1 cellular context compared by ENCODE assay signal in the genomic region with DNA sequence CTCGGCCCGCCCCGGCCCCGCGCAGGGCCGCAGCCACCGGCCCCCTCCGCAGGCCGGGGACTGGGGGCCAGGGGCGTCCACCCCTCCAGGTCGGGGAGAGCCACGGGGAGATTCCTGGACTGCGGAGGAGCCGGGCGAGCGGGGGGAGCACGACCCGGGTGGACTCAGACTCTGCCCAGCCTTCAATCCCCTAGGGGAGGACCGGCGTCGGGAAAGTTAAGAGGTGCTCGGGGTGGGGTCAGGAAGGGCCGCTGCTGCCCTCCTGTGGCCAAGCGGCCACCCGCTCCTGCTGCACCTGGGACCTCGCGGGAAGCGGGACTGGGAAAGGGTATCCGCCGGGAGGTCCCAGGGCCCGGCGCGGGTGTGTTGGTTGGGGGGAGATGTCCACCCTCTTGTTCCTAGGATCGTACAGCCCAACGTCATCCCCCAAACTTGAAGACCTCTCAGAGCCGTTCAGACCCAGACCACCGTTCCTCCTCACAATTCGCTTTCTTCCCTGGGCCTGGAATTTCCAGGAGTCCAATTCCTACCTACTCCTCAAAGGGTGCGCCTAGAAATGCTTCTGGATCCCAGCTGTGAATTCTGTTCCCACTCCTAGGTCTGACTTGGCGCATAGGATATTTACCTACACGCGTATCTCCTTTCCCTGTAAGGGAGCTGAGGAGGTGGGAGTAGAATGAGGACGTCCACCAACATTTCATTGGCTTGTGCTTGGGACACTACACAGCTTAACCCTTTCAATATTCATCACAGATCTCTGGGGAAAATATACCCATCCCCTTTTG.
A peak's percentile ranks its signal among the peaks of the same experiment; 100 is the strongest.
TF ChIP-seq lines count a peak whose summit lies in the region.

No MANE protein-coding gene starts in this region.

TF ChIP-seq in SK-N-SH, 30 proteins besides CTCF, POLR2A, EP300 and RAD21 (continued from another document):
- TF ChIP-seq, protein P1, sequence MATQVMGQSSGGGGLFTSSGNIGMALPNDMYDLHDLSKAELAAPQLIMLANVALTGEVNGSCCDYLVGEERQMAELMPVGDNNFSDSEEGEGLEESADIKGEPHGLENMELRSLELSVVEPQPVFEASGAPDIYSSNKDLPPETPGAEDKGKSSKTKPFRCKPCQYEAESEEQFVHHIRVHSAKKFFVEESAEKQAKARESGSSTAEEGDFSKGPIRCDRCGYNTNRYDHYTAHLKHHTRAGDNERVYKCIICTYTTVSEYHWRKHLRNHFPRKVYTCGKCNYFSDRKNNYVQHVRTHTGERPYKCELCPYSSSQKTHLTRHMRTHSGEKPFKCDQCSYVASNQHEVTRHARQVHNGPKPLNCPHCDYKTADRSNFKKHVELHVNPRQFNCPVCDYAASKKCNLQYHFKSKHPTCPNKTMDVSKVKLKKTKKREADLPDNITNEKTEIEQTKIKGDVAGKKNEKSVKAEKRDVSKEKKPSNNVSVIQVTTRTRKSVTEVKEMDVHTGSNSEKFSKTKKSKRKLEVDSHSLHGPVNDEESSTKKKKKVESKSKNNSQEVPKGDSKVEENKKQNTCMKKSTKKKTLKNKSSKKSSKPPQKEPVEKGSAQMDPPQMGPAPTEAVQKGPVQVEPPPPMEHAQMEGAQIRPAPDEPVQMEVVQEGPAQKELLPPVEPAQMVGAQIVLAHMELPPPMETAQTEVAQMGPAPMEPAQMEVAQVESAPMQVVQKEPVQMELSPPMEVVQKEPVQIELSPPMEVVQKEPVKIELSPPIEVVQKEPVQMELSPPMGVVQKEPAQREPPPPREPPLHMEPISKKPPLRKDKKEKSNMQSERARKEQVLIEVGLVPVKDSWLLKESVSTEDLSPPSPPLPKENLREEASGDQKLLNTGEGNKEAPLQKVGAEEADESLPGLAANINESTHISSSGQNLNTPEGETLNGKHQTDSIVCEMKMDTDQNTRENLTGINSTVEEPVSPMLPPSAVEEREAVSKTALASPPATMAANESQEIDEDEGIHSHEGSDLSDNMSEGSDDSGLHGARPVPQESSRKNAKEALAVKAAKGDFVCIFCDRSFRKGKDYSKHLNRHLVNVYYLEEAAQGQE (IDR thresholded peaks at IDR 0.05; ENCODE audit: low read depth, low read length) = no peak
- TF ChIP-seq FOSL2 (IDR thresholded peaks at IDR 0.05; ENCODE audit: borderline replicate concordance, low read depth) = no peak
- peak; percentile 2; the same call in 1 of the 2 replicates for TF ChIP-seq NRF1 (IDR thresholded peaks at IDR 0.05; ENCODE audit: low read depth, low read length)
- no peak for TF ChIP-seq TCF12 (IDR thresholded peaks at IDR 0.05)
- TF ChIP-seq RFX5 (IDR thresholded peaks at IDR 0.05; ENCODE audit: low read length) = no peak
- TF ChIP-seq EZH2phosphoT487 (IDR thresholded peaks at IDR 0.05; ENCODE audit: borderline replicate concordance, low read depth) = no peak
- TF ChIP-seq FOXJ3 (CRISPR knock-in tag; IDR thresholded peaks at IDR 0.05) = no peak
- TF ChIP-seq, protein P2, sequence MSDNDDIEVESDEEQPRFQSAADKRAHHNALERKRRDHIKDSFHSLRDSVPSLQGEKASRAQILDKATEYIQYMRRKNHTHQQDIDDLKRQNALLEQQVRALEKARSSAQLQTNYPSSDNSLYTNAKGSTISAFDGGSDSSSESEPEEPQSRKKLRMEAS (IDR thresholded peaks at IDR 0.05; ENCODE audit: low read depth) = peak; percentile 24; the same call in 1 of the 2 replicates
- TF ChIP-seq, protein P3, sequence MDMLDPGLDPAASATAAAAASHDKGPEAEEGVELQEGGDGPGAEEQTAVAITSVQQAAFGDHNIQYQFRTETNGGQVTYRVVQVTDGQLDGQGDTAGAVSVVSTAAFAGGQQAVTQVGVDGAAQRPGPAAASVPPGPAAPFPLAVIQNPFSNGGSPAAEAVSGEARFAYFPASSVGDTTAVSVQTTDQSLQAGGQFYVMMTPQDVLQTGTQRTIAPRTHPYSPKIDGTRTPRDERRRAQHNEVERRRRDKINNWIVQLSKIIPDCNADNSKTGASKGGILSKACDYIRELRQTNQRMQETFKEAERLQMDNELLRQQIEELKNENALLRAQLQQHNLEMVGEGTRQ (IDR thresholded peaks at IDR 0.05; ENCODE audit: borderline replicate concordance, low read depth, low read length) = no peak
- TF ChIP-seq CHD2 (IDR thresholded peaks at IDR 0.05; ENCODE audit: low read length, partially characterized antibody) = peak; percentile 96
- TF ChIP-seq MXI1 (IDR thresholded peaks at IDR 0.05; ENCODE audit: low read depth, low read length) = peak; percentile 31; the same call in 1 of the 2 replicates
- no peak for TF ChIP-seq YY1 (IDR thresholded peaks at IDR 0.05; ENCODE audit: low read depth)
- no peak for TF ChIP-seq RXRA (IDR thresholded peaks at IDR 0.05; ENCODE audit: borderline replicate concordance, low read depth)
- peak; percentile 73; the same call in 1 of the 2 replicates for TF ChIP-seq SIN3A (IDR thresholded peaks at IDR 0.05; ENCODE audit: borderline replicate concordance, low read depth, low read length)
- no peak for TF ChIP-seq JUND (IDR thresholded peaks at IDR 0.05)
- TF ChIP-seq SMC3 (IDR thresholded peaks at IDR 0.05; ENCODE audit: low read depth, low read length) = peak; percentile 77
- TF ChIP-seq, protein P4, sequence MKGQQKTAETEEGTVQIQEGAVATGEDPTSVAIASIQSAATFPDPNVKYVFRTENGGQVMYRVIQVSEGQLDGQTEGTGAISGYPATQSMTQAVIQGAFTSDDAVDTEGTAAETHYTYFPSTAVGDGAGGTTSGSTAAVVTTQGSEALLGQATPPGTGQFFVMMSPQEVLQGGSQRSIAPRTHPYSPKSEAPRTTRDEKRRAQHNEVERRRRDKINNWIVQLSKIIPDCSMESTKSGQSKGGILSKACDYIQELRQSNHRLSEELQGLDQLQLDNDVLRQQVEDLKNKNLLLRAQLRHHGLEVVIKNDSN (IDR thresholded peaks at IDR 0.05; ENCODE audit: borderline replicate concordance, low read depth) = no peak
- no peak for TF ChIP-seq FOXM1 (IDR thresholded peaks at IDR 0.05; ENCODE audit: low read depth)
- TF ChIP-seq, protein P5, sequence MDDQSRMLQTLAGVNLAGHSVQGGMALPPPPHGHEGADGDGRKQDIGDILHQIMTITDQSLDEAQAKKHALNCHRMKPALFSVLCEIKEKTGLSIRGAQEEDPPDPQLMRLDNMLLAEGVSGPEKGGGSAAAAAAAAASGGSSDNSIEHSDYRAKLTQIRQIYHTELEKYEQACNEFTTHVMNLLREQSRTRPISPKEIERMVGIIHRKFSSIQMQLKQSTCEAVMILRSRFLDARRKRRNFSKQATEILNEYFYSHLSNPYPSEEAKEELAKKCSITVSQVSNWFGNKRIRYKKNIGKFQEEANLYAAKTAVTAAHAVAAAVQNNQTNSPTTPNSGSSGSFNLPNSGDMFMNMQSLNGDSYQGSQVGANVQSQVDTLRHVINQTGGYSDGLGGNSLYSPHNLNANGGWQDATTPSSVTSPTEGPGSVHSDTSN (IDR thresholded peaks at IDR 0.05) = no peak
- TF ChIP-seq, protein P6, sequence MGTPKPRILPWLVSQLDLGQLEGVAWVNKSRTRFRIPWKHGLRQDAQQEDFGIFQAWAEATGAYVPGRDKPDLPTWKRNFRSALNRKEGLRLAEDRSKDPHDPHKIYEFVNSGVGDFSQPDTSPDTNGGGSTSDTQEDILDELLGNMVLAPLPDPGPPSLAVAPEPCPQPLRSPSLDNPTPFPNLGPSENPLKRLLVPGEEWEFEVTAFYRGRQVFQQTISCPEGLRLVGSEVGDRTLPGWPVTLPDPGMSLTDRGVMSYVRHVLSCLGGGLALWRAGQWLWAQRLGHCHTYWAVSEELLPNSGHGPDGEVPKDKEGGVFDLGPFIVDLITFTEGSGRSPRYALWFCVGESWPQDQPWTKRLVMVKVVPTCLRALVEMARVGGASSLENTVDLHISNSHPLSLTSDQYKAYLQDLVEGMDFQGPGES (IDR thresholded peaks at IDR 0.05; ENCODE audit: low read depth, low read length) = no peak
